ENCODE assay signal across 1 cellular context in genomic region chr3:129495006-129495639, GRCh38.
TF ChIP-seq lines count a peak whose summit lies in the region.

No MANE protein-coding gene starts in this region.

TF ChIP-seq in IMR-90, 13 proteins besides CTCF, POLR2A, EP300 and RAD21:
- 0 out of 2 replicates have a peak, but pooled peaks have one; percentile 10 for TF ChIP-seq MXI1 (IDR thresholded peaks at IDR 0.05; ENCODE audit: borderline replicate concordance, low read depth, low read length)
- peak; percentile 46; the same call in 1 of the 2 replicates for TF ChIP-seq FOS (IDR thresholded peaks at IDR 0.05; ENCODE audit: low read depth, low read length)
